In the genomic region with DNA sequence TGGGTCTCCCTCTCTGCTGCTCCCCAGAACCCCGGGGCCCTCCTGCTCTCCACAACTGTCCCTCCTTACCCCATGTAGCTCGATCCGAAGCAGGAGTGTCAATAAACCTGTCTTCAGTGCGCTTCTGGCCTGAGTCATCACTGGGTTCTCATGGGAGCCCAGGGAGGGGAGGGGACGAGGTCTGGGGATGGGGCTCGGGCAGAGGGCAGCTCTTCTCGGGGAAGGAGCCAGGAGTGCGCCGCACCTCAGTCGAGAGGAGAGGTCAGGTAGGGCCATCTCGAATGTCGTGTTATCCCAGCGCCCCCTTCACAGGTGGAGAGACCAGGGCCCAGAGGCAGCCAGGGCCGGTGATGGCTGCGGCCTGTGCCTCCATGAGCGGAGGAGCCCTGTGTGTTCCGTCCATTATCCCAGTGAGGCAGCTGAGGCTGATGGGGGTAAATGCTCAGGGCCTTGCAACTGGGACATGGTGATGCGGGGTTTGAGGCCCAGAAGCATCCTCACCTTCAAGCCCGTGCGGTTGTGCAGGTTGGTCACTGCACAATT, we compare ENCODE assay signal across 9 cellular contexts. TPM values are rescaled to one million over a fixed set of nuclear protein-coding genes. Genes with fewer than 3 reads are reported as not detected.
DNase-seq lines count a peak whose midpoint lies in the region; ATAC-seq and TF ChIP-seq lines count a peak whose summit lies in the region.
"Had no signal": no experiment of that assay in that cellular context is flagged by ENCODE, and none has a peak within 500 bp of the region (broad histone marks: within the 10 kb centered on the region; RNA-seq: fewer than 3 reads in every experiment).

No MANE protein-coding gene starts in this region.

- no peaks in the 10 kb centered on the region for H3K9me3 ChIP-seq in stomach smooth muscle (ENCODE audit: control insufficient read depth in 2 of 2, low read length in 2 of 2)
- no peaks in the 10 kb centered on the region for H3K9me3 ChIP-seq in HAP-1
- H3K9me3 ChIP-seq: Caco-2 had no signal

- H3K36me3 ChIP-seq in stomach smooth muscle (ENCODE audit: control insufficient read depth in 2 of 2, insufficient read depth in 2 of 2, low read length in 2 of 2): peaks cover 16 to 30% of the 10 kb centered on the region in 2 donors
- H3K36me3 ChIP-seq in HAP-1 (replicated peaks): peaks cover 18% of the 10 kb centered on the region

- in situ Hi-C loops in HAP-1 (cut with MboI; ENCODE audit: low sequenced_read_pairs): loop anchor here (5.0 to 10.0 kb wide), 2 partner anchors 84 to 421 kb away; no protein-coding TSS in a partner anchor

- ATAC-seq in natural killer cell treated with Interleukin-12 subunit alpha and Interleukin-12 subunit beta and Interleukin-15 and Interleukin-18, amount 100 ng/mL, for 72 hours: no peak
- no peak for ATAC-seq in natural killer cell

- no peaks in the 10 kb centered on the region for H3K4me1 Mint-ChIP-seq in natural killer cell treated with Interleukin-12 subunit alpha and Interleukin-12 subunit beta and Interleukin-15 and Interleukin-18, amount 100 ng/mL, for 72 hours (ENCODE audit: low read depth in 2 of 2)
- H3K4me1 Mint-ChIP-seq in natural killer cell: no peaks in the 10 kb centered on the region

- H3K4me3 Mint-ChIP-seq in natural killer cell treated with Interleukin-12 subunit alpha and Interleukin-12 subunit beta and Interleukin-15 and Interleukin-18, amount 100 ng/mL, for 72 hours: no peak overlapping the region
- no peak overlapping the region for H3K4me3 Mint-ChIP-seq in natural killer cell

- no peaks in the 10 kb centered on the region for H3K9me3 Mint-ChIP-seq in natural killer cell treated with Interleukin-12 subunit alpha and Interleukin-12 subunit beta and Interleukin-15 and Interleukin-18, amount 100 ng/mL, for 72 hours
- H3K9me3 Mint-ChIP-seq in natural killer cell: no peaks in the 10 kb centered on the region

- H3K9ac ChIP-seq in stomach smooth muscle (ENCODE audit: low read length in 2 of 2): no peak overlapping the region

- peak overlapping the region; percentile 33; the same call in 1 of the 2 replicates for H3K27ac ChIP-seq in VCaP
- H3K27ac ChIP-seq in stomach smooth muscle (ENCODE audit: low read length): peak overlapping the region; percentile 18

- peak; percentile 56 for DNase-seq in natural killer cell treated with Interleukin-12 subunit alpha and Interleukin-12 subunit beta and Interleukin-15 and Interleukin-18, amount 100 ng/mL, for 72 hours (ENCODE audit: low spot score)
- DNase-seq in natural killer cell: no peak
- peak; percentile 49 for DNase-seq in islet precursor cell
- no peak for DNase-seq in NK-92 (lab: John Stamatoyannopoulos, UW; ENCODE audit: unreplicated experiment)
- DNase-seq in HAP-1 (ENCODE audit: low spot score in 2 of 2): no peak
- no peak for DNase-seq in NCI-H2171 (lab: John Stamatoyannopoulos, UW)

- TF ChIP-seq CTCF in natural killer cell (IDR thresholded peaks at IDR 0.05): no peak
- no peak for TF ChIP-seq CTCF in VCaP (conservative IDR thresholded peaks at IDR 0.05)

- H3K27me3 Mint-ChIP-seq in natural killer cell treated with Interleukin-12 subunit alpha and Interleukin-12 subunit beta and Interleukin-15 and Interleukin-18, amount 100 ng/mL, for 72 hours: no peaks in the 10 kb centered on the region
- no peaks in the 10 kb centered on the region for H3K27me3 Mint-ChIP-seq in natural killer cell (ENCODE audit: low read depth in 2 of 2)

- H3K4me1 ChIP-seq in stomach smooth muscle (ENCODE audit: control insufficient read depth, insufficient read depth, low read length): peaks cover 11% of the 10 kb centered on the region
- no peaks in the 10 kb centered on the region for H3K4me1 ChIP-seq in HAP-1
- H3K4me1 ChIP-seq: Caco-2 had no signal

- H3K27ac Mint-ChIP-seq in natural killer cell treated with Interleukin-12 subunit alpha and Interleukin-12 subunit beta and Interleukin-15 and Interleukin-18, amount 100 ng/mL, for 72 hours: no peak overlapping the region
- H3K27ac Mint-ChIP-seq in natural killer cell: no peak overlapping the region

- H3K36me3 Mint-ChIP-seq in natural killer cell treated with Interleukin-12 subunit alpha and Interleukin-12 subunit beta and Interleukin-15 and Interleukin-18, amount 100 ng/mL, for 72 hours: no peaks in the 10 kb centered on the region
- H3K36me3 Mint-ChIP-seq in natural killer cell: no peaks in the 10 kb centered on the region

- H3K4me3 ChIP-seq in stomach smooth muscle (ENCODE audit: low read length in 2 of 2) (no peak overlapping the region), HAP-1 (no peak overlapping the region)

- no peaks in the 10 kb centered on the region for H3K27me3 ChIP-seq in stomach smooth muscle (ENCODE audit: control insufficient read depth in 1 of 2, insufficient read depth in 2 of 2, low read length in 2 of 2)
- no peaks in the 10 kb centered on the region for H3K27me3 ChIP-seq in HAP-1 (ENCODE audit: low read depth)

- intact Hi-C loops in natural killer cell (cut with micrococcal nuclease): loop anchor here (10.0 kb wide), 1 partner anchor 361 kb away; no protein-coding TSS in a partner anchor

RNA-seq across cellular contexts. Expression of a gene that starts 52.1 kb away (rescaled TPM):
- total RNA-seq in natural killer cell treated with Interleukin-12 subunit alpha and Interleukin-12 subunit beta and Interleukin-15 and Interleukin-18, amount 100 ng/mL, for 72 hours: 10 to 100 TPM; 17.5 to 34.4 TPM
- total RNA-seq in natural killer cell: 10 to 100 TPM; 17.4 to 24.6 (median 20.7) TPM

RNA-seq across cellular contexts. Expression of a gene that starts 52.2 kb away (rescaled TPM):
- 1,000 to 10,000 TPM in 1 of 2 donors, 100 to 1,000 TPM in 1; 698 to 1,282 TPM for total RNA-seq in natural killer cell treated with Interleukin-12 subunit alpha and Interleukin-12 subunit beta and Interleukin-15 and Interleukin-18, amount 100 ng/mL, for 72 hours
- 100 to 1,000 TPM; 561 to 770 (median 724) TPM for total RNA-seq in natural killer cell

Comparison
In these comparisons a context has a peak if more than half of its experiments do, and no peak if none do; other contexts are left out.
1. DNase-seq: peak in natural killer cell treated with Interleukin-12 subunit alpha and Interleukin-12 subunit beta and Interleukin-15 and Interleukin-18, amount 100 ng/mL, for 72 hours (single experiment) and islet precursor cell (single experiment); none in natural killer cell (single experiment), NK-92 (single experiment), HAP-1 (0 of 2) and NCI-H2171 (single experiment).